Comparison of ENCODE assay signal across 19 cellular contexts in genomic region chr4:128153795-128154194, GRCh38.
DNase-seq lines count a peak whose midpoint lies in the region; ATAC-seq and TF ChIP-seq lines count a peak whose summit lies in the region.
"Had no signal": no experiment of that assay in that cellular context is flagged by ENCODE, and none has a peak within 500 bp of the region (broad histone marks: within the 10 kb centered on the region; RNA-seq: fewer than 3 reads in every experiment).

No MANE protein-coding gene starts in this region.

- no peak overlapping the region for H3K4me2 ChIP-seq in PC-3 (ENCODE audit: low read length)
- H3K4me2 ChIP-seq: BLaER1 treated with 17β-estradiol and CSF1 and Interleukin-3, amounts not matched to agents 10 nM and 100 nM had no signal

- no peaks in the 10 kb centered on the region for H4K20me1 ChIP-seq in PC-3 (ENCODE audit: low read length)
- H4K20me1 ChIP-seq: BLaER1 treated with 17β-estradiol and CSF1 and Interleukin-3, amounts not matched to agents 10 nM and 100 nM had no signal

- intact Hi-C loops in PC-3 (cut with micrococcal nuclease) (no loop called here), left colon (cut with DNase I, micrococcal nuclease) (no loop called here), mucosa of descending colon (cut with DNase I, micrococcal nuclease) (no loop called here)

- POLR2A ChIA-PET in PC-3 (lab: Charles Lee; ENCODE audit: unreplicated experiment) = no interaction called here

- H3F3A ChIP-seq in PC-3 (ENCODE audit: low read length, unreplicated experiment) = no peaks in the 10 kb centered on the region

- no peaks in the 10 kb centered on the region for H3K79me2 ChIP-seq in PC-3 (ENCODE audit: low read length)

- H3K4me3 ChIP-seq in PC-3 (ENCODE audit: low read length) = no peak overlapping the region
- no peak overlapping the region for H3K4me3 ChIP-seq in fibroblast of pulmonary artery (replicated peaks; ENCODE audit: low read depth, low read length)
- H3K4me3 ChIP-seq in mucosa of descending colon = no peak overlapping the region
- H3K4me3 ChIP-seq: BLaER1 treated with 17β-estradiol and CSF1 and Interleukin-3, amounts not matched to agents 10 nM and 100 nM; GM23248 had no signal

- H2AFZ ChIP-seq in PC-3 (ENCODE audit: low read length) = no peak overlapping the region
- H2AFZ ChIP-seq: GM23248 had no signal

- H3K36me3 ChIP-seq in PC-3 (ENCODE audit: low read depth, low read length) = no peaks in the 10 kb centered on the region
- H3K36me3 ChIP-seq in mucosa of descending colon (ENCODE audit: low read depth) = no peaks in the 10 kb centered on the region

- H3K4me3 Mint-ChIP-seq in mesothelial cell of epicardium = no peak overlapping the region
- H3K4me3 Mint-ChIP-seq: B cell; CD8-positive, alpha-beta T cell had no signal

- TF ChIP-seq CTCF in PC-3 (conservative IDR thresholded peaks at IDR 0.05; ENCODE audit: low read depth, low read length) = no peak
- TF ChIP-seq CTCF in fibroblast of pulmonary artery (IDR thresholded peaks at IDR 0.05; ENCODE audit: low read length, missing control alignments) = no peak
- no peak for TF ChIP-seq CTCF in mesothelial cell of epicardium (IDR thresholded peaks at IDR 0.05; ENCODE audit: unreplicated experiment)
- TF ChIP-seq CTCF in mucosa of descending colon (IDR thresholded peaks at IDR 0.05) = no peak

- no peaks in the 10 kb centered on the region; the same call in 1 of the 2 replicates for H3K4me1 ChIP-seq in PC-3 (ENCODE audit: insufficient read depth, low read length)
- H3K4me1 ChIP-seq in mucosa of descending colon (ENCODE audit: low read depth) = no peaks in the 10 kb centered on the region

- H3K27me3 Mint-ChIP-seq in mesothelial cell of epicardium (ENCODE audit: low read depth) = no peaks in the 10 kb centered on the region
- H3K27me3 Mint-ChIP-seq: B cell had no signal

- peaks cover 39% of the 10 kb centered on the region for H3K36me3 Mint-ChIP-seq in mesothelial cell of epicardium

- peak overlapping the region; percentile 67 for H3K27ac Mint-ChIP-seq in mesothelial cell of epicardium
- H3K27ac Mint-ChIP-seq: B cell; CD8-positive, alpha-beta T cell had no signal

- no peak overlapping the region for H3K9ac ChIP-seq in PC-3 (ENCODE audit: low read length)
- H3K9ac ChIP-seq: BLaER1 treated with 17β-estradiol and CSF1 and Interleukin-3, amounts not matched to agents 10 nM and 100 nM; GM23248 had no signal

- no peaks in the 10 kb centered on the region for H3K9me2 ChIP-seq in PC-3 (replicated peaks; ENCODE audit: low read length)

- peak; percentile 30 for DNase-seq in EH (ENCODE audit: low read depth)
- peak; percentile 58 for DNase-seq in PC-3
- DNase-seq in fibroblast of pulmonary artery (ENCODE audit: low read depth) = peak; percentile 57
- no peak for DNase-seq in mesothelial cell of epicardium (ENCODE audit: low spot score in 2 of 2, unreplicated experiment in 2 of 2)
- DNase-seq in NAMALWA (ENCODE audit: low spot score) = no peak
- DNase-seq in activated gamma-delta T cell (lab: John Stamatoyannopoulos, UW) = no peak
- no peak for DNase-seq in left colon
- no peak for DNase-seq in mucosa of descending colon
- DNase-seq: 8988T; Calu3; CD8-positive, alpha-beta T cell; DMS53; DND-41; GM23248; HCEC 1CT; IMR-90 had no signal

- ATAC-seq in PC-3 (peak; percentile 81), left colon (no peak), mucosa of descending colon (no peak)
- ATAC-seq: CD8-positive, alpha-beta T cell had no signal

- CTCF ChIA-PET in PC-3 (lab: Charles Lee) = no interaction called here

- peaks cover 17% of the 10 kb centered on the region for H3K9me3 Mint-ChIP-seq in mesothelial cell of epicardium
- H3K9me3 Mint-ChIP-seq: CD8-positive, alpha-beta T cell had no signal

- H3K9me3 ChIP-seq in PC-3 (ENCODE audit: low read length) = no peaks in the 10 kb centered on the region
- H3K9me3 ChIP-seq in mucosa of descending colon = no peaks in the 10 kb centered on the region

- BruUV-seq in PC-3 (replicated peaks; lab: Mats Ljungman, UMichigan) = no TSS peak

- peaks cover 11% of the 10 kb centered on the region for H3K4me1 Mint-ChIP-seq in mesothelial cell of epicardium
- H3K4me1 Mint-ChIP-seq: B cell had no signal

- H3K27ac ChIP-seq in PC-3 (ENCODE audit: low read length) = no peak overlapping the region
- H3K27ac ChIP-seq: BLaER1 treated with 17β-estradiol and CSF1 and Interleukin-3, amounts not matched to agents 10 nM and 100 nM; GM23248; HL-60 had no signal

- no peaks in the 10 kb centered on the region for H3K27me3 ChIP-seq in PC-3 (ENCODE audit: low read length)
- H3K27me3 ChIP-seq: BLaER1 treated with 17β-estradiol and CSF1 and Interleukin-3, amounts not matched to agents 10 nM and 100 nM had no signal

Comparison
In these comparisons a context has a peak if more than half of its experiments do, and no peak if none do; other contexts are left out.
1. DNase-seq: peak in EH (single experiment), PC-3 (single experiment) and fibroblast of pulmonary artery (single experiment); none in mesothelial cell of epicardium (0 of 2), NAMALWA (single experiment), activated gamma-delta T cell (single experiment), left colon (0 of 2) and mucosa of descending colon (0 of 3).